Comparison of ENCODE assay signal across 8 cellular contexts in the genomic region with DNA sequence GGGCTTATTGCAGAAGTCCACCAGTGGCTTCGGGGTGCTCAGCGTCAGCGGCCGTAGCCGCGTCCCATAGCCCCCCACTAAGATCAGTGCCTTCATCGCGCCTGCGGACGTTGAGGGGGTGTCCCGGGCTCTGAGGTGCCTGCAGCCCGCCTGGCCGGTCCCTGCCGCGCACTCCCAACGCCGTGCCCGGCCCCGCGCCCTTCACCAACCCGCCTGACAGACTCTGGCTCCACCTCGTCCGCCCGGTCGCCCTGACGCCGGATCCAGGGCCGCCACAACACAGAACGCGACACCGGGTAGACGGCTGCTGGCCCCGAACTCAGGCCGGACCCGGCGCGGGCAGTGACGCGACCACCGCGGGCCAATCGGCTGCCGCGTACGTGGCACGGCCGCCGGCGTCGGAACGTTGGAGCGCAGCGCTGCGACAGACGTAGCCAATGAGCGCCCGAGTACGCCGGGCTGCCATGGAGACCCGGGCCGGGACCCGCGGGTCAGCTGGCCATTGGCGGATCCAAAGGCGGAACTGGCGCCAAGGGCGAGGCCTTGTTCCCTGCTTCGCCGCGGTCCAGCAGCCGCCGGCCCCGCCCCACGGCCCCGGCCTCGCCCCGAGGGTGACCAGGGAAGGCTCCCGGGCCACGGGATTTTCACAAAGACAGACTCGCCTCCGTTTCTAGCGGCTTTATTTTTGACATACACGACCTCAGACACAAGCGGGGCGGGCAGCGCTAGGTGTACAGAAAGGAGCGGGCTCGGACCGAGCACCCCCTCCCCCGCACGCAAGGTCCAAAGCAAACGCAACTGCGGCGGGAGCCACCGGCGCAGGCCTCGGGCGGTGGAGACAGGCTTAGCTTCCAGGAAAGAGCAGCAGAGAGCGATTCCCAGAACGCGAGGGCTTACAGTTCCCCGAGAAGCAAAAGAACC. TPM values are rescaled to one million over a fixed set of nuclear protein-coding genes. Genes with fewer than 3 reads are reported as not detected.
A peak's percentile ranks its signal among the peaks of the same experiment; 100 is the strongest.
DNase-seq lines count a peak whose midpoint lies in the region; ATAC-seq and TF ChIP-seq lines count a peak whose summit lies in the region.

A gene (minus strand): TSS at position 321 of the 921 bp plus-strand sequence. CDS start 225 bp downstream, at position 96.

- H3K4me3 ChIP-seq in left ventricle myocardium inferior: peak within 1 kb of the TSS; percentile 96
- peak within 1 kb of the TSS; percentile 92 to 96 for H3K4me3 ChIP-seq in prostate gland

- TF ChIP-seq CTCF in left ventricle myocardium inferior (IDR thresholded peaks at IDR 0.05; ENCODE audit: borderline replicate concordance) (no peak), prostate gland (IDR thresholded peaks at IDR 0.05) (no peak)

- DNase-seq in NCI-H187 treated with DMSO at 0.1 percent for 48 hours (lab: John Stamatoyannopoulos, UW) (peak; percentile 28), T-helper 2 cell (peak; percentile 84 to 97 (median 90)), amygdala (lab: John Stamatoyannopoulos, UW) (peak; percentile 23 to 98 (median 91)), left ventricle myocardium inferior (peak; percentile 98), prostate gland (ENCODE audit: low spot score) (peak; percentile 97), ureter (ENCODE audit: low spot score) (peak; percentile 97)

- peak; percentile 66 for TF ChIP-seq POLR2A in prostate gland (IDR thresholded peaks at IDR 0.05)

- ATAC-seq in GM18502 (IDR thresholded peaks at IDR 0.05; ENCODE audit: poor library complexity, unreplicated experiment) (peak; percentile 80), HG02943 (IDR thresholded peaks at IDR 0.05; ENCODE audit: low read depth, unreplicated experiment) (peak; percentile 66)

- intact Hi-C loops in left ventricle myocardium inferior (cut with micrococcal nuclease): no loop called here
- intact Hi-C loops in prostate gland (cut with DNase I): loop anchor here (5.0 kb wide), 1 partner anchor 63 kb away; a partner anchor contains a TSS

- H3K9me3 ChIP-seq in left ventricle myocardium inferior (replicated peaks) (no peaks in the 10 kb centered on the region), prostate gland (no peaks in the 10 kb centered on the region)

- H3K27ac ChIP-seq in left ventricle myocardium inferior (replicated peaks): peak within 1 kb of the TSS; percentile 96
- H3K27ac ChIP-seq in prostate gland: peak within 1 kb of the TSS; percentile 97 to 98

- H3K36me3 ChIP-seq in left ventricle myocardium inferior (peaks cover 56% of the 10 kb centered on the region), prostate gland (peaks cover 0 to 18% of the 10 kb centered on the region in 2 donors)

- H3K4me1 ChIP-seq in left ventricle myocardium inferior (peaks cover 54% of the 10 kb centered on the region), prostate gland (replicated peaks) (peaks cover 17% of the 10 kb centered on the region)

- H3K27me3 ChIP-seq in left ventricle myocardium inferior (ENCODE audit: low read depth) (no peaks in the 10 kb centered on the region), prostate gland (replicated peaks; ENCODE audit: insufficient read depth) (no peaks in the 10 kb centered on the region)

- under 1% methylated on average over 78 of the region's 102 CpGs for WGBS in prostate gland

RNA-seq across cellular contexts. Expression of the gene that starts here (rescaled TPM):
- 15.1 TPM for total RNA-seq in left ventricle myocardium inferior
- 10 to 100 TPM; 28.8 to 60.1 TPM for total RNA-seq in prostate gland
- total RNA-seq in ureter: 47.2 TPM

Comparison
In these comparisons a context has a peak if more than half of its experiments do, and no peak if none do; other contexts are left out.
1. Peak in every context shown above with its lines: DNase-seq, ATAC-seq, H3K4me3 ChIP-seq and H3K27ac ChIP-seq.
2. DNase-seq: peak in every context shown above with its lines; median percentile 98 in left ventricle myocardium inferior; 97 in prostate gland; 97 in ureter; 91 in amygdala; 90 in T-helper 2 cell; 28 in NCI-H187 treated with DMSO at 0.1 percent for 48 hours.